ENCODE assay signal across 9 cellular contexts in the genomic region with DNA sequence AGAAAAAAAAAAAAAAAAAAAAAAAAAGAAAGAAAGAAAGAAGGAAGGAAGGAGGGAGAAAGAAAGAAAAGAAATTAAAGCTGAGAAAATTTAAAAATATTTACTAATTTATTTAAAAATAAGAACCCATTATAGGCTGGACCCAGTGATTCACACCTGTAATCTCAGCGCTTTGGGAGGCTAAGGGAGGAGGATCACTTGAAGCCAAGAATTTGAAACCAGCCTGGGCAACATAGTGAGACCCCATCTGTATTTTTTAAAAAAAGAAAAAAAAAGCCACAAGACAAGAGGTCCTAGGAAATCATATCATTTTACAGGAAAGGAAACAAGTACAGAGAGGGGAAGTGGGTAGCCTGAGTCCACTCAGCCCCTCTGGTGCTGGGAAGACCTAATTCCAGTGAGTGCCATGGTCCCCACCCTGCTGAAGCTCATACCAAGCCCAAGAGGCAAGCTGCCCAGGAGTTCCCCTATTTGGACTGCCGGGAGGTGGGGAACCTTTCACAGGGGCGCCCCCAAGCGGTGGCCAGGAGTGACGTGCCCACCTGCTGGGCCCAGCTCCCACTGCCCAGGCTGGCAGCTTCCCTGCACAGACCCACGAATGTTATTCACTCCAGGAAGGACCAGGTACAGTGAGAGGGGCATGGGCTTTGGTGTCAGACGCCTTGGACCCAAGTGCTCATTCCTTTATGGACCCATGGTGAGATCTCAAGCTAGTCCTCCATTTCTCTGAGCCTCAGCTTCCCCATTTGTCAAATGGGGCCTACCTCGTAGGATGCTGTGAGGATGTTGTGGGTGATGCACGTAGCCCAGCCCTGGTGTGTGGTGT.
DNase-seq lines count a peak whose midpoint lies in the region; ATAC-seq and TF ChIP-seq lines count a peak whose summit lies in the region.
"Had no signal": no experiment of that assay in that cellular context is flagged by ENCODE, and none has a peak within 500 bp of the region (broad histone marks: within the 10 kb centered on the region; RNA-seq: fewer than 3 reads in every experiment).

No MANE protein-coding gene starts in this region.

- POLR2A ChIA-PET in activated CD4-positive, alpha-beta memory T cell treated with anti-CD3 and anti-CD28 coated beads for 36 hours (lab: Charles Lee), result no interaction called here

- no peak for ATAC-seq in GM21717 (IDR thresholded peaks at IDR 0.05; ENCODE audit: unreplicated experiment)
- no peak for ATAC-seq in HG03095 (IDR thresholded peaks at IDR 0.05; ENCODE audit: unreplicated experiment)

- no peaks in the 10 kb centered on the region for H3K36me3 Mint-ChIP-seq in activated CD4-positive, alpha-beta memory T cell treated with anti-CD3 and anti-CD28 coated beads for 36 hours

- H3K9me3 Mint-ChIP-seq in activated CD4-positive, alpha-beta memory T cell treated with anti-CD3 and anti-CD28 coated beads for 36 hours, result no peaks in the 10 kb centered on the region
- H3K9me3 Mint-ChIP-seq: T-helper 1 cell treated with Interleukin-12 subunit alpha and Interleukin-12 subunit beta and Interleukin-4 antibody, amounts not matched to agents 30 μg/mL and 1 μg/mL, for 36 hours had no signal

- H3K27ac Mint-ChIP-seq in activated CD4-positive, alpha-beta memory T cell treated with anti-CD3 and anti-CD28 coated beads for 36 hours, result no peak overlapping the region
- H3K27ac Mint-ChIP-seq: T-helper 1 cell treated with Interleukin-12 subunit alpha and Interleukin-12 subunit beta and Interleukin-4 antibody, amounts not matched to agents 30 μg/mL and 1 μg/mL, for 36 hours had no signal

- intact Hi-C loops in activated CD4-positive, alpha-beta memory T cell treated with anti-CD3 and anti-CD28 coated beads for 36 hours (cut with micrococcal nuclease), result no loop called here

- peak; percentile 68 for TF ChIP-seq CTCF in GM12865 (IDR thresholded peaks at IDR 0.05; ENCODE audit: insufficient read depth, low read depth, low read length, missing control alignments)
- TF ChIP-seq CTCF in LNCAP (IDR thresholded peaks at IDR 0.05), result peak; percentile 67

- H3K27me3 Mint-ChIP-seq in activated CD4-positive, alpha-beta memory T cell treated with anti-CD3 and anti-CD28 coated beads for 36 hours, result no peaks in the 10 kb centered on the region

- CTCF ChIA-PET in activated CD4-positive, alpha-beta memory T cell treated with anti-CD3 and anti-CD28 coated beads for 36 hours (lab: Charles Lee), result interaction anchor here (0.8 to 1.6 kb wide), 7 partner anchors 10 to 1155 kb away, joined by 3 to 7 read pairs (median 4); no protein-coding TSS in a partner anchor

- H3K4me3 ChIP-seq in GM12865 (ENCODE audit: low read depth, low read length), result no peak overlapping the region

- H3K4me1 Mint-ChIP-seq in activated CD4-positive, alpha-beta memory T cell treated with anti-CD3 and anti-CD28 coated beads for 36 hours (ENCODE audit: low read depth), result no peaks in the 10 kb centered on the region

- no peak overlapping the region for H3K4me3 Mint-ChIP-seq in activated CD4-positive, alpha-beta memory T cell treated with anti-CD3 and anti-CD28 coated beads for 36 hours
- H3K4me3 Mint-ChIP-seq: T-helper 1 cell treated with Interleukin-12 subunit alpha and Interleukin-12 subunit beta and Interleukin-4 antibody, amounts not matched to agents 30 μg/mL and 1 μg/mL, for 36 hours had no signal

- DNase-seq in GM12865 (ENCODE audit: low read depth), result peak; percentile 64
- DNase-seq in activated CD4-positive, alpha-beta memory T cell treated with anti-CD3 and anti-CD28 coated beads for 36 hours, result peak; percentile 59
- peak; percentile 45 for DNase-seq in glomerular visceral epithelial cell (ENCODE audit: extremely low spot score)
- DNase-seq in stimulated activated CD4-positive, alpha-beta T cell treated with anti-CD3 and anti-CD28 coated beads, Interleukin-12 subunit alpha, Interleukin-12 subunit beta, amount 100 ng/mL, for 4 hours, result peak; percentile 19
- no peak for DNase-seq in effector CD8-positive, alpha-beta T cell (lab: John Stamatoyannopoulos, UW)
